2 cellular contexts compared by ENCODE assay signal in the genomic region with DNA sequence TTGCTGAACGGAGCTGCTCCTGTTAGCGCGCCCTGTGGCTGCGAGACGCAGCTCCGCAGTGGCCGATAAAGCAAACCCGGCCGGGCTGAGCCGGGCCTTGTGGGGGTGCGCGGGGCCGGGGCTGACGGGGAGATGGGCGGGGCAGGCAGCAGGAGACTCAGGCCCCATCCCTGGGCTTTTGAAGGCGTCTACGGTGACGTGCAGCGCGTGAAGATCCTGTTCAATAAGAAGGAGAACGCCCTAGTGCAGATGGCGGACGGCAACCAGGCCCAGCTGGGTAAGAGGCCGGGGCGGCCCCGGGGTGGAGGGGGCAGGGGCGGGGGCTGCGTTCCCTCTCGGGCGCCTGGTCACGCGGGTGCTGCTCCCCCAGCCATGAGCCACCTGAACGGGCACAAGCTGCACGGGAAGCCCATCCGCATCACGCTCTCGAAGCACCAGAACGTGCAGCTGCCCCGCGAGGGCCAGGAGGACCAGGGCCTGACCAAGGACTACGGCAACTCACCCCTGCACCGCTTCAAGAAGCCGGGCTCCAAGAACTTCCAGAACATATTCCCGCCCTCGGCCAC.
TF ChIP-seq lines count a peak whose summit lies in the region.

No MANE protein-coding gene starts in this region.

TF ChIP-seq in HCT116, 20 proteins besides CTCF, POLR2A, EP300 and RAD21:
- TF ChIP-seq CBX3 (IDR thresholded peaks at IDR 0.05; ENCODE audit: low read depth) (no peak), CEBPB (IDR thresholded peaks at IDR 0.05; ENCODE audit: low read depth) (no peak), POLR2AphosphoS5 (IDR thresholded peaks at IDR 0.05; ENCODE audit: low read depth, low read length) (0 out of 2 replicates have a peak, but pooled peaks have one; percentile 19)

TF ChIP-seq in endothelial cell of umbilical vein, 7 proteins besides CTCF, POLR2A, EP300 and RAD21:
- TF ChIP-seq POLR2AphosphoS5 (IDR thresholded peaks at IDR 0.05; ENCODE audit: insufficient read depth, low read depth, low read length) (peak; percentile 5), GATA2 (IDR thresholded peaks at IDR 0.05; ENCODE audit: insufficient read depth, insufficient read length, low read depth, low read length) (no peak), MYC (IDR thresholded peaks at IDR 0.05; ENCODE audit: low read depth, low read length) (no peak), FOS (IDR thresholded peaks at IDR 0.05; ENCODE audit: borderline replicate concordance, insufficient read depth, low read length) (no peak), JUN (IDR thresholded peaks at IDR 0.05; ENCODE audit: borderline replicate concordance, insufficient read depth, insufficient read length, low read depth) (no peak), EZH2 (IDR thresholded peaks at IDR 0.05; ENCODE audit: borderline replicate concordance, low read depth, low read length, severe bottlenecking) (no peak), MAX (IDR thresholded peaks at IDR 0.05; ENCODE audit: insufficient read depth, insufficient read length) (no peak)
